20 cellular contexts compared by ENCODE assay signal in the genomic region with DNA sequence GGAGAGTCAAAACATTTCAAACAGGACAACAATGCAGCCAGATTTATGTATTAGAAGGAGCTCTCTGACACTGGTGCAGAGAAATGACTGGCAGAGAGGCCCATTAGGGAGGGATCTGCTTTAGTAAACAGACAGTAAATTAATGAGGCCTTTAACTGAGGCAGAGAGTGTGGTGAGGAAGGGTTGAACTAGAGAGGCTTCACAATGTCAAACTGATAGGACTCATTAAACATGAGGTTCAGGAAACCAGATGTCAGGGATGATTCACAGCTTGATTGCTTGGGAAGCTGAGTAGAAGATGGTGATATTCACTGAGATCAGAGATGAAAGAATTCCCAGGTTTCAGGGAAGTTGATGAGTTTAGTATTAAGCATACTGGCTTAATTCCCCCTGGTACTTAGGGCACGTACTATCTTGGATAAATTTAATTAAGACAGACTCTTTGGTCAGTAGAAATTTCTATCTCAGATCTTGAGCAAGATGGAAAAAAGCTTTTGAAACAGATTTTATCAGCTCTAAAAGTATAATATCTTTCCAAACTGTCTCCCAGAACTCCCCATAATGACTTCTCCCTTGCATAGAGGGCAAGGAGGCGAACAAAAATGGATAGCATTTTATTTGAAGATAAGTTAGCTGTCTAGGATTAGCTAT. TPM values are rescaled to one million over a fixed set of nuclear protein-coding genes. Genes with fewer than 3 reads are reported as not detected.
DNase-seq lines count a peak whose midpoint lies in the region; ATAC-seq and TF ChIP-seq lines count a peak whose summit lies in the region.
"Had no signal": no experiment of that assay in that cellular context is flagged by ENCODE, and none has a peak within 500 bp of the region (broad histone marks: within the 10 kb centered on the region; RNA-seq: fewer than 3 reads in every experiment).

No MANE protein-coding gene starts in this region.

- no peaks in the 10 kb centered on the region for H3K27me3 Mint-ChIP-seq in stimulated activated naive CD8-positive, alpha-beta T cell treated with anti-CD3 and anti-CD28 coated beads, Interleukin-15, amount 100 ng/mL, for 72 hours
- H3K27me3 Mint-ChIP-seq in activated CD8-positive, alpha-beta T cell treated with anti-CD3 and anti-CD28 coated beads, Interleukin-2, amount 10 ng/mL, durations not matched to agents 7 days and 5 days (ENCODE audit: low read depth): no peaks in the 10 kb centered on the region

- H3K9ac ChIP-seq in adipocyte (ENCODE audit: low read length): peak overlapping the region; percentile 12

- H3K36me3 ChIP-seq in ACC112 (ENCODE audit: insufficient read depth, low read length) (no peaks in the 10 kb centered on the region), adipocyte (ENCODE audit: control insufficient read depth, insufficient read depth, low read length, severe bottlenecking) (no peaks in the 10 kb centered on the region), kidney epithelial cell (ENCODE audit: control insufficient read depth, insufficient read depth, low read length) (no peaks in the 10 kb centered on the region)
- H3K36me3 ChIP-seq: uterus had no signal

- H3K4me3 ChIP-seq in ACC112 (ENCODE audit: low read depth, low read length) (no peak overlapping the region), adipocyte (ENCODE audit: low read length) (no peak overlapping the region), kidney epithelial cell (ENCODE audit: low read depth, low read length) (no peak overlapping the region)
- H3K4me3 ChIP-seq: MG63, uterus had no signal

- H3K4me1 ChIP-seq in ACC112 (ENCODE audit: control insufficient read depth, insufficient read depth, low read length, unreplicated experiment): peaks cover 25% of the 10 kb centered on the region
- peaks cover 32% of the 10 kb centered on the region for H3K4me1 ChIP-seq in adipocyte (ENCODE audit: control insufficient read depth, insufficient read depth, low read length)

- no peak for TF ChIP-seq CTCF in kidney epithelial cell (IDR thresholded peaks at IDR 0.05; ENCODE audit: insufficient read depth, low read length, poor library complexity, severe bottlenecking)

- DNase-seq in HCEC 1CT (peak; percentile 88), adipocyte (ENCODE audit: low read depth) (peak; percentile 46), kidney epithelial cell (ENCODE audit: low read depth) (peak; percentile 67), SHP77 (lab: John Stamatoyannopoulos, UW) (no peak), DMS53 treated with DMSO at 0.1 percent for 48 hours (lab: John Stamatoyannopoulos, UW; ENCODE audit: unreplicated experiment) (no peak)
- no peak for DNase-seq in stimulated activated naive CD8-positive, alpha-beta T cell treated with anti-CD3 and anti-CD28 coated beads, Interleukin-15, amount 100 ng/mL, for 72 hours
- no peak for DNase-seq in activated CD8-positive, alpha-beta T cell treated with anti-CD3 and anti-CD28 coated beads, Interleukin-2, amount 10 ng/mL, durations not matched to agents 7 days and 5 days
- DNase-seq: activated CD4-positive, alpha-beta T cell treated with anti-CD3 and anti-CD28 coated beads, Interleukin-2, amount 50 U/mL, for 4 hours; amygdala; Calu3; left cardiac atrium; MG63; NCI-H187; NCI-H510A treated with DMSO at 0.1 percent for 48 hours; stimulated activated naive CD8-positive, alpha-beta T cell treated with anti-CD3 and anti-CD28 coated beads, Interleukin-15, Interleukin-2, amounts not matched to agents 100 U/mL and 50 U/mL, for 24 hours; uterus had no signal

- peaks cover 5 to 7% of the 10 kb centered on the region in 2 donors for H3K9me3 Mint-ChIP-seq in stimulated activated naive CD8-positive, alpha-beta T cell treated with anti-CD3 and anti-CD28 coated beads, Interleukin-15, amount 100 ng/mL, for 72 hours
- H3K9me3 Mint-ChIP-seq in activated CD8-positive, alpha-beta T cell treated with anti-CD3 and anti-CD28 coated beads, Interleukin-2, amount 10 ng/mL, durations not matched to agents 7 days and 5 days (ENCODE audit: insufficient read depth): no peaks in the 10 kb centered on the region
- H3K9me3 Mint-ChIP-seq: activated T-helper 1 cell treated with anti-CD3 and anti-CD28 coated beads, Interleukin-12 subunit alpha, Interleukin-12 subunit beta, Interleukin-2, Interleukin-4 antibody, amounts not matched to agents 30 ng/mL and 10 ng/mL and 1 ng/mL, durations not matched to agents 14 hours and 24 hours and 36 hours had no signal

- H3K9me3 ChIP-seq in adipocyte (ENCODE audit: control insufficient read depth, low read length): no peaks in the 10 kb centered on the region
- H3K9me3 ChIP-seq: uterus had no signal

- no peaks in the 10 kb centered on the region for H3K4me1 Mint-ChIP-seq in stimulated activated naive CD8-positive, alpha-beta T cell treated with anti-CD3 and anti-CD28 coated beads, Interleukin-15, amount 100 ng/mL, for 72 hours
- H3K4me1 Mint-ChIP-seq in activated CD8-positive, alpha-beta T cell treated with anti-CD3 and anti-CD28 coated beads, Interleukin-2, amount 10 ng/mL, durations not matched to agents 7 days and 5 days (ENCODE audit: low read depth): no peaks in the 10 kb centered on the region

- H3K36me3 Mint-ChIP-seq in activated CD8-positive, alpha-beta T cell treated with anti-CD3 and anti-CD28 coated beads, Interleukin-2, amount 10 ng/mL, durations not matched to agents 7 days and 5 days (ENCODE audit: low read depth): no peaks in the 10 kb centered on the region

- CTCF ChIA-PET in activated CD8-positive, alpha-beta T cell treated with anti-CD3 and anti-CD28 coated beads, Interleukin-2, amount 10 ng/mL, durations not matched to agents 7 days and 5 days (lab: Charles Lee): no interaction called here

- no peak overlapping the region for H3K27ac Mint-ChIP-seq in stimulated activated naive CD8-positive, alpha-beta T cell treated with anti-CD3 and anti-CD28 coated beads, Interleukin-15, amount 100 ng/mL, for 72 hours
- H3K27ac Mint-ChIP-seq in activated CD8-positive, alpha-beta T cell treated with anti-CD3 and anti-CD28 coated beads, Interleukin-2, amount 10 ng/mL, durations not matched to agents 7 days and 5 days: no peak overlapping the region
- H3K27ac Mint-ChIP-seq: activated T-helper 1 cell treated with anti-CD3 and anti-CD28 coated beads, Interleukin-12 subunit alpha, Interleukin-12 subunit beta, Interleukin-2, Interleukin-4 antibody, amounts not matched to agents 30 ng/mL and 10 ng/mL and 1 ng/mL, durations not matched to agents 14 hours and 24 hours and 36 hours had no signal

- no peak for ATAC-seq in stimulated activated naive CD8-positive, alpha-beta T cell treated with anti-CD3 and anti-CD28 coated beads, Interleukin-15, amount 100 ng/mL, for 72 hours
- ATAC-seq in activated CD8-positive, alpha-beta T cell treated with anti-CD3 and anti-CD28 coated beads, Interleukin-2, amount 10 ng/mL, durations not matched to agents 7 days and 5 days: no peak
- ATAC-seq: left cardiac atrium; stimulated activated naive CD8-positive, alpha-beta T cell treated with anti-CD3 and anti-CD28 coated beads, Interleukin-15, Interleukin-2, amounts not matched to agents 100 U/mL and 50 U/mL, for 24 hours had no signal

- H3K4me3 Mint-ChIP-seq in stimulated activated naive CD8-positive, alpha-beta T cell treated with anti-CD3 and anti-CD28 coated beads, Interleukin-15, amount 100 ng/mL, for 72 hours: no peak overlapping the region
- H3K4me3 Mint-ChIP-seq in activated CD8-positive, alpha-beta T cell treated with anti-CD3 and anti-CD28 coated beads, Interleukin-2, amount 10 ng/mL, durations not matched to agents 7 days and 5 days: no peak overlapping the region
- H3K4me3 Mint-ChIP-seq: activated T-helper 1 cell treated with anti-CD3 and anti-CD28 coated beads, Interleukin-12 subunit alpha, Interleukin-12 subunit beta, Interleukin-2, Interleukin-4 antibody, amounts not matched to agents 30 ng/mL and 10 ng/mL and 1 ng/mL, durations not matched to agents 14 hours and 24 hours and 36 hours had no signal

- POLR2A ChIA-PET in activated CD8-positive, alpha-beta T cell treated with anti-CD3 and anti-CD28 coated beads, Interleukin-2, amount 10 ng/mL, durations not matched to agents 7 days and 5 days (lab: Charles Lee): no interaction called here

- H3K79me2 ChIP-seq in ACC112 (ENCODE audit: control insufficient read depth, insufficient read depth, low read length, unreplicated experiment): no peaks in the 10 kb centered on the region

- H2AFZ ChIP-seq in ACC112 (ENCODE audit: low read length, unreplicated experiment): peak overlapping the region; percentile 63

- peak overlapping the region; percentile 74 for H3K27ac ChIP-seq in ACC112 (ENCODE audit: low read depth, low read length)
- H3K27ac ChIP-seq: epithelial cell of prostate, uterus had no signal

- H3K27me3 ChIP-seq in ACC112 (ENCODE audit: insufficient read depth, low read length): no peaks in the 10 kb centered on the region
- no peaks in the 10 kb centered on the region for H3K27me3 ChIP-seq in adipocyte (replicated peaks; ENCODE audit: control insufficient read depth, insufficient read depth, low read length)
- H3K27me3 ChIP-seq in kidney epithelial cell (ENCODE audit: control insufficient read depth, insufficient read depth, low read length): no peaks in the 10 kb centered on the region
- H3K27me3 ChIP-seq: MG63, uterus had no signal

RNA-seq across cellular contexts. Expression of gene MUSK, which starts 8.6 kb away (rescaled TPM):
- not detected in 2 replicates for total RNA-seq in kidney epithelial cell
- not detected for total RNA-seq in activated CD8-positive, alpha-beta T cell treated with anti-CD3 and anti-CD28 coated beads, Interleukin-2, amount 10 ng/mL, durations not matched to agents 7 days and 5 days
- total RNA-seq: activated T-helper 1 cell treated with anti-CD3 and anti-CD28 coated beads, Interleukin-12 subunit alpha, Interleukin-12 subunit beta, Interleukin-2, Interleukin-4 antibody, amounts not matched to agents 30 ng/mL and 10 ng/mL and 1 ng/mL, durations not matched to agents 14 hours and 24 hours and 36 hours; Calu3; chondrocyte had no signal

Comparison
In these comparisons a context has a peak if more than half of its experiments do, and no peak if none do; other contexts are left out.
1. DNase-seq: peak in HCEC 1CT (single experiment), adipocyte (single experiment) and kidney epithelial cell (single experiment); none in stimulated activated naive CD8-positive, alpha-beta T cell treated with anti-CD3 and anti-CD28 coated beads, Interleukin-15, amount 100 ng/mL, for 72 hours (0 of 2), activated CD8-positive, alpha-beta T cell treated with anti-CD3 and anti-CD28 coated beads, Interleukin-2, amount 10 ng/mL, durations not matched to agents 7 days and 5 days (single experiment), SHP77 (0 of 2) and DMS53 treated with DMSO at 0.1 percent for 48 hours (single experiment).